8 cellular contexts compared by ENCODE assay signal in genomic region chr22:19940536-19941364, GRCh38. TPM values are rescaled to one million over a fixed set of nuclear protein-coding genes. Genes with fewer than 3 reads are reported as not detected.
A peak's percentile ranks its signal among the peaks of the same experiment; 100 is the strongest.
DNase-seq lines count a peak whose midpoint lies in the region; ATAC-seq and TF ChIP-seq lines count a peak whose summit lies in the region.

No MANE protein-coding gene starts in this region.

- peak; percentile 3 for ATAC-seq in activated CD8-positive, alpha-beta T cell treated with anti-CD3 and anti-CD28 coated beads for 36 hours
- no peak for ATAC-seq in HG03457 (IDR thresholded peaks at IDR 0.05; ENCODE audit: unreplicated experiment)

- no peak for DNase-seq in HEK293T (ENCODE audit: extremely low spot score)
- DNase-seq in activated CD8-positive, alpha-beta T cell treated with anti-CD3 and anti-CD28 coated beads for 36 hours = no peak
- DNase-seq in stomach = no peak
- no peak for DNase-seq in NCI-H146 treated with DMSO at 0.1 percent for 48 hours (lab: John Stamatoyannopoulos, UW; ENCODE audit: unreplicated experiment)
- no peak for DNase-seq in activated CD4-positive, alpha-beta T cell treated with anti-CD3 and anti-CD28 coated beads for 48 hours
- DNase-seq in activated CD8-positive, alpha-beta memory T cell treated with anti-CD3 and anti-CD28 coated beads, Interleukin-2, amount 50 U/mL, for 4 hours = no peak

- no peak for TF ChIP-seq POLR2A in stomach (IDR thresholded peaks at IDR 0.05)

- H3K4me1 Mint-ChIP-seq in activated CD8-positive, alpha-beta T cell treated with anti-CD3 and anti-CD28 coated beads for 36 hours (ENCODE audit: low read depth) = peaks cover 32% of the 10 kb centered on the region

- H3K27ac Mint-ChIP-seq in activated CD8-positive, alpha-beta T cell treated with anti-CD3 and anti-CD28 coated beads for 36 hours = peak overlapping the region; percentile 78

- H3K27me3 ChIP-seq in stomach = no peaks in the 10 kb centered on the region

- peak overlapping the region; percentile 97 for H3K4me3 Mint-ChIP-seq in activated CD8-positive, alpha-beta T cell treated with anti-CD3 and anti-CD28 coated beads for 36 hours

- peak overlapping the region; percentile 90 to 98 (median 93) for H3K27ac ChIP-seq in stomach

- H3K27me3 Mint-ChIP-seq in activated CD8-positive, alpha-beta T cell treated with anti-CD3 and anti-CD28 coated beads for 36 hours = no peaks in the 10 kb centered on the region

- H3K4me3 ChIP-seq in iPS-11a (ENCODE audit: low read depth, low read length) (peak overlapping the region; percentile 35), stomach (peak overlapping the region; percentile 61 to 86 (median 74))

- peaks cover 53 to 82% (median 59%) of the 10 kb centered on the region in 4 donors for H3K4me1 ChIP-seq in stomach

- CTCF ChIA-PET in HEK293T (lab: Yijun Ruan, JAX) = no interaction called here
- CTCF ChIA-PET in activated CD8-positive, alpha-beta T cell treated with anti-CD3 and anti-CD28 coated beads for 36 hours (lab: Charles Lee) = interaction anchor here (0.5 to 2.7 kb wide), 3 partner anchors 12 to 217 kb away, joined by 3 to 13 read pairs (median 3); partner anchors contain the start of gene GP1BB

- intact Hi-C loops in activated CD8-positive, alpha-beta T cell treated with anti-CD3 and anti-CD28 coated beads for 36 hours (cut with micrococcal nuclease) = no loop called here
- intact Hi-C loops in stomach (cut with DNase I; ENCODE audit: low total_unique reads) = no loop called here

- no peak for TF ChIP-seq CTCF in activated CD8-positive, alpha-beta T cell treated with anti-CD3 and anti-CD28 coated beads for 36 hours (IDR thresholded peaks at IDR 0.05)
- TF ChIP-seq CTCF in stomach (IDR thresholded peaks at IDR 0.05) = no peak

- peaks cover 0 to 5% (median 0%) of the 10 kb centered on the region in 4 donors for H3K36me3 ChIP-seq in stomach

- WGBS in stomach, 5 donors = 59 to 71% (median 64%) methylated on average over 21 of the region's 21 CpGs

- H3K36me3 Mint-ChIP-seq in activated CD8-positive, alpha-beta T cell treated with anti-CD3 and anti-CD28 coated beads for 36 hours (ENCODE audit: low read depth) = peaks cover 39% of the 10 kb centered on the region

- peaks cover 12% of the 10 kb centered on the region for H3K9me3 Mint-ChIP-seq in activated CD8-positive, alpha-beta T cell treated with anti-CD3 and anti-CD28 coated beads for 36 hours

- no peak for TF ChIP-seq EP300 in stomach (IDR thresholded peaks at IDR 0.05)

- peaks cover 0 to 3% (median 0%) of the 10 kb centered on the region in 4 donors for H3K9me3 ChIP-seq in stomach

- POLR2A ChIA-PET in HEK293T (lab: Yijun Ruan, JAX) = interaction anchor here (0.7 to 1.4 kb wide), 4 partner anchors 9 to 217 kb away, joined by 3 to 4 read pairs (median 3); partner anchors contain the start of gene GP1BB
- POLR2A ChIA-PET in activated CD8-positive, alpha-beta T cell treated with anti-CD3 and anti-CD28 coated beads for 36 hours (lab: Charles Lee) = interaction anchor here (1.0 to 2.3 kb wide), 9 partner anchors 10 to 303 kb away, joined by 3 to 8 read pairs (median 3); partner anchors contain the start of gene TRMT2A

TF ChIP-seq in HEK293T, 16 proteins besides CTCF, POLR2A, EP300 and RAD21:
- TF ChIP-seq SUZ12 (IDR thresholded peaks at IDR 0.05) (no peak), FOXK2 (IDR thresholded peaks at IDR 0.05) (no peak), HDGF (IDR thresholded peaks at IDR 0.05; ENCODE audit: borderline replicate concordance) (0 out of 2 replicates have a peak, but pooled peaks have one; percentile 28), FOXM1 (IDR thresholded peaks at IDR 0.05; ENCODE audit: borderline replicate concordance) (no peak), CTBP1 (IDR thresholded peaks at IDR 0.05; ENCODE audit: borderline replicate concordance) (no peak), SP1 (IDR thresholded peaks at IDR 0.05) (no peak)

RNA-seq across cellular contexts. Expression of gene COMT, which starts 0.8 kb away (rescaled TPM):
- total RNA-seq in activated CD8-positive, alpha-beta T cell treated with anti-CD3 and anti-CD28 coated beads for 36 hours = 10 to 100 TPM; 70.7 to 74.5 TPM
- total RNA-seq in stomach = 100 to 1,000 TPM in 2 of 5 donors, 10 to 100 TPM in 3; 25.1 to 137 (median 87.9) TPM
- 100 to 1,000 TPM; 103 to 174 (median 103) TPM for polyA plus RNA-seq in stomach

RNA-seq across cellular contexts. Expression of gene TXNRD2, which starts 0.9 kb away (rescaled TPM):
- 10 to 100 TPM; 18.0 to 18.5 TPM for total RNA-seq in activated CD8-positive, alpha-beta T cell treated with anti-CD3 and anti-CD28 coated beads for 36 hours
- 10 to 100 TPM in 4 of 5 donors, 1 to 10 TPM in 1; 6.4 to 59.4 (median 25.3) TPM for total RNA-seq in stomach
- 10 to 100 TPM; 35.1 to 69.5 (median 57.7) TPM for polyA plus RNA-seq in stomach
